ENCODE assay signal across 1 cellular context in genomic region chr7:150003304-150003810, GRCh38.
TF ChIP-seq lines count a peak whose summit lies in the region.

No MANE protein-coding gene starts in this region.

TF ChIP-seq in HEK293, 187 proteins besides CTCF, POLR2A, EP300 and RAD21 (continued from another document):
- TF ChIP-seq ZBTB48 (tag by site-specific recombination; IDR thresholded peaks at IDR 0.05) (peak; percentile 35), ZNF658 (tag by site-specific recombination; IDR thresholded peaks at IDR 0.05) (0 out of 2 replicates have a peak, but pooled peaks have one; percentile 12), ZNF280C (tag by site-specific recombination; IDR thresholded peaks at IDR 0.05) (peak; percentile 96), ZBTB1 (tag by site-specific recombination; IDR thresholded peaks at IDR 0.05) (no peak; the same call in 1 of the 2 replicates), ZNF391 (tag by site-specific recombination; IDR thresholded peaks at IDR 0.05; ENCODE audit: borderline replicate concordance, low read depth) (no peak), YY2 (tag by site-specific recombination; IDR thresholded peaks at IDR 0.05) (peak; percentile 54; the same call in 1 of the 2 replicates), ZBTB44 (tag by site-specific recombination; IDR thresholded peaks at IDR 0.05) (no peak), ZNF510 (tag by site-specific recombination; IDR thresholded peaks at IDR 0.05; ENCODE audit: insufficient replicate concordance) (no peak), ZFP69B (tag by site-specific recombination; IDR thresholded peaks at IDR 0.05) (no peak), KLF10 (tag by site-specific recombination; IDR thresholded peaks at IDR 0.05) (no peak), ZNF654 (tag by site-specific recombination; IDR thresholded peaks at IDR 0.05; ENCODE audit: low read depth) (no peak), ZNF645 (tag by site-specific recombination; IDR thresholded peaks at IDR 0.05) (no peak), PRDM1 (tag by site-specific recombination; IDR thresholded peaks at IDR 0.05) (no peak), ZNF112 (tag by site-specific recombination; IDR thresholded peaks at IDR 0.05) (no peak), SALL2 (tag by site-specific recombination; IDR thresholded peaks at IDR 0.05; ENCODE audit: borderline replicate concordance) (no peak), ZNF514 (tag by site-specific recombination; IDR thresholded peaks at IDR 0.05) (0 out of 2 replicates have a peak, but pooled peaks have one; percentile 71), ZNF777 (tag by site-specific recombination; IDR thresholded peaks at IDR 0.05; ENCODE audit: borderline replicate concordance) (peak; percentile 13; the same call in 1 of the 2 replicates), ZNF837 (tag by site-specific recombination; IDR thresholded peaks at IDR 0.05) (no peak), SP3 (tag by site-specific recombination; IDR thresholded peaks at IDR 0.05) (no peak), ZNF239 (tag by site-specific recombination; IDR thresholded peaks at IDR 0.05) (no peak), REPIN1 (tag by site-specific recombination; IDR thresholded peaks at IDR 0.05; ENCODE audit: low read depth) (no peak), ZNF404 (tag by site-specific recombination; IDR thresholded peaks at IDR 0.05) (no peak), ZSCAN4 (tag by site-specific recombination; IDR thresholded peaks at IDR 0.05) (no peak), PBX3 (CRISPR knock-in tag; IDR thresholded peaks at IDR 0.05) (no peak), ZNF274 (IDR thresholded peaks at IDR 0.05; ENCODE audit: low read length) (no peak), ZNF274 (tag by site-specific recombination; IDR thresholded peaks at IDR 0.05; ENCODE audit: borderline replicate concordance) (peak; percentile 59; the same call in 1 of the 2 replicates), SP2 (tag by site-specific recombination; IDR thresholded peaks at IDR 0.05) (no peak), ZNF600 (tag by site-specific recombination; IDR thresholded peaks at IDR 0.05) (no peak), ZNF16 (tag by site-specific recombination; IDR thresholded peaks at IDR 0.05; ENCODE audit: low read depth) (no peak), ZBTB49 (tag by site-specific recombination; IDR thresholded peaks at IDR 0.05; ENCODE audit: low read depth) (no peak), KLF8 (tag by site-specific recombination; IDR thresholded peaks at IDR 0.05) (no peak), ZFHX2 (tag by site-specific recombination; conservative IDR thresholded peaks at IDR 0.05) (no peak), BCL11A (tag by site-specific recombination; IDR thresholded peaks at IDR 0.05; ENCODE audit: low read depth) (no peak), ZNF692 (tag by site-specific recombination; IDR thresholded peaks at IDR 0.05) (no peak), ZNF596 (tag by site-specific recombination; IDR thresholded peaks at IDR 0.05) (no peak)
- TF ChIP-seq, protein P1, sequence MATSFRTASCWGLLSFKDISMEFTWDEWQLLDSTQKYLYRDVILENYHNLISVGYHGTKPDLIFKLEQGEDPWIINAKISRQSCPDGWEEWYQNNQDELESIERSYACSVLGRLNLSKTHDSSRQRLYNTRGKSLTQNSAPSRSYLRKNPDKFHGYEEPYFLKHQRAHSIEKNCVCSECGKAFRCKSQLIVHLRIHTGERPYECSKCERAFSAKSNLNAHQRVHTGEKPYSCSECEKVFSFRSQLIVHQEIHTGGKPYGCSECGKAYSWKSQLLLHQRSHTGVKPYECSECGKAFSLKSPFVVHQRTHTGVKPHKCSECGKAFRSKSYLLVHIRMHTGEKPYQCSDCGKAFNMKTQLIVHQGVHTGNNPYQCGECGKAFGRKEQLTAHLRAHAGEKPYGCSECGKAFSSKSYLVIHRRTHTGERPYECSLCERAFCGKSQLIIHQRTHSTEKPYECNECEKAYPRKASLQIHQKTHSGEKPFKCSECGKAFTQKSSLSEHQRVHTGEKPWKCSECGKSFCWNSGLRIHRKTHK (tag by site-specific recombination; IDR thresholded peaks at IDR 0.05), result no peak
- TF ChIP-seq, protein P2, sequence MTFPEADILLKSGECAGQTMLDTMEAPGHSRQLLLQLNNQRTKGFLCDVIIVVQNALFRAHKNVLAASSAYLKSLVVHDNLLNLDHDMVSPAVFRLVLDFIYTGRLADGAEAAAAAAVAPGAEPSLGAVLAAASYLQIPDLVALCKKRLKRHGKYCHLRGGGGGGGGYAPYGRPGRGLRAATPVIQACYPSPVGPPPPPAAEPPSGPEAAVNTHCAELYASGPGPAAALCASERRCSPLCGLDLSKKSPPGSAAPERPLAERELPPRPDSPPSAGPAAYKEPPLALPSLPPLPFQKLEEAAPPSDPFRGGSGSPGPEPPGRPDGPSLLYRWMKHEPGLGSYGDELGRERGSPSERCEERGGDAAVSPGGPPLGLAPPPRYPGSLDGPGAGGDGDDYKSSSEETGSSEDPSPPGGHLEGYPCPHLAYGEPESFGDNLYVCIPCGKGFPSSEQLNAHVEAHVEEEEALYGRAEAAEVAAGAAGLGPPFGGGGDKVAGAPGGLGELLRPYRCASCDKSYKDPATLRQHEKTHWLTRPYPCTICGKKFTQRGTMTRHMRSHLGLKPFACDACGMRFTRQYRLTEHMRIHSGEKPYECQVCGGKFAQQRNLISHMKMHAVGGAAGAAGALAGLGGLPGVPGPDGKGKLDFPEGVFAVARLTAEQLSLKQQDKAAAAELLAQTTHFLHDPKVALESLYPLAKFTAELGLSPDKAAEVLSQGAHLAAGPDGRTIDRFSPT (tag by site-specific recombination; IDR thresholded peaks at IDR 0.05), result no peak; the same call in 1 of the 2 replicates
- TF ChIP-seq, protein P3, sequence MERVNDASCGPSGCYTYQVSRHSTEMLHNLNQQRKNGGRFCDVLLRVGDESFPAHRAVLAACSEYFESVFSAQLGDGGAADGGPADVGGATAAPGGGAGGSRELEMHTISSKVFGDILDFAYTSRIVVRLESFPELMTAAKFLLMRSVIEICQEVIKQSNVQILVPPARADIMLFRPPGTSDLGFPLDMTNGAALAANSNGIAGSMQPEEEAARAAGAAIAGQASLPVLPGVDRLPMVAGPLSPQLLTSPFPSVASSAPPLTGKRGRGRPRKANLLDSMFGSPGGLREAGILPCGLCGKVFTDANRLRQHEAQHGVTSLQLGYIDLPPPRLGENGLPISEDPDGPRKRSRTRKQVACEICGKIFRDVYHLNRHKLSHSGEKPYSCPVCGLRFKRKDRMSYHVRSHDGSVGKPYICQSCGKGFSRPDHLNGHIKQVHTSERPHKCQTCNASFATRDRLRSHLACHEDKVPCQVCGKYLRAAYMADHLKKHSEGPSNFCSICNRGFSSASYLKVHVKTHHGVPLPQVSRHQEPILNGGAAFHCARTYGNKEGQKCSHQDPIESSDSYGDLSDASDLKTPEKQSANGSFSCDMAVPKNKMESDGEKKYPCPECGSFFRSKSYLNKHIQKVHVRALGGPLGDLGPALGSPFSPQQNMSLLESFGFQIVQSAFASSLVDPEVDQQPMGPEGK (tag by site-specific recombination; IDR thresholded peaks at IDR 0.05), result no peak
